In the genomic region with DNA sequence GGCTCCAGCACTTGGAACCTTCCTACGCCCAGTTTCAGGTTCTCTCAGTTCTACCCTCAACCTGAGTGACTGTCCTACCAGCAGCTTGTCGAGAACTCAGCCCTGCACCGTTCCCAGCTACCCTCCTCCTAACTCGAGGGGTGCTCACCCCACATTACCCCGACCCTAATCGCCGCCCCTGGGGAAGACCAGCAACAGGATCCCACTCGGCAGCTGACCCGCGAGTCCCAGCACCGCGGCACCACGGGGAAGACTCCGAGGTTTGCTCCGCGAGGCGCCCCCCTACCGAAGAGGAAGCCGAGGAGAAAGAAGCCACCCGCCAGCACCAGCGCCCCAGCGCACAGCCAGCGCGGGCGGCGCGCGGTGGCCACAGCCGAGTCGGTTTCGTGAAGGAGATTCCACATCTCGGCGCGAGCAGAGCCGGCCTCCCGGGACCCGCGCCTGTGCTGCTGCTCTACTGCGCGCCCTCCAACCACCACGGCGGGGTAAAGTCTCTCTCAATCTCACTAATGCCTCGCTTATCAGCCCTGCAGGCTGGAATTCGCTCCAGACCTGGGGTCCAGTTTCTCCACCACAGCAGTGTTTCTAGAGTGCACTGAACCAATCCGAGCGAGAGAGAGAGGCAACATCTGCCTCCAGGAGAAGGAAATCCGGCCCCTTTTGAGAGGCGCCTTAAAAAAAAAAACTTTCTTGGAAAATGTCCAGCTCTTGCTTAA, we compare ENCODE assay signal across 9 cellular contexts. TPM values are rescaled to one million over a fixed set of nuclear protein-coding genes. Genes with fewer than 3 reads are reported as not detected.
DNase-seq lines count a peak whose midpoint lies in the region; ATAC-seq and TF ChIP-seq lines count a peak whose summit lies in the region.
"Had no signal": no experiment of that assay in that cellular context is flagged by ENCODE, and none has a peak within 500 bp of the region (broad histone marks: within the 10 kb centered on the region; RNA-seq: fewer than 3 reads in every experiment).

TSS of gene FOLH1 (minus strand) at position 597 of the 716 bp plus-strand sequence. CDS start at position 404, 193 bp downstream.

- H3K4me3 ChIP-seq in LNCaP clone FGC (ENCODE audit: low read depth, low read length) (peak within 1 kb of the TSS; percentile 99), esophagus muscularis mucosa (peak within 1 kb of the TSS; percentile 46 to 58 (median 48))

- intact Hi-C loops in esophagus muscularis mucosa (cut with DNase I): no loop called here

- peak within 1 kb of the TSS in 3 of 4 donors; percentile 28 to 48 (median 40) for H3K27ac ChIP-seq in esophagus muscularis mucosa (replicated peaks in 1 of 4)

- TF ChIP-seq CTCF in LNCaP clone FGC (IDR thresholded peaks at IDR 0.05; ENCODE audit: control insufficient read depth, extremely low read depth, insufficient read depth) (no peak), esophagus muscularis mucosa (IDR thresholded peaks at IDR 0.05) (no peak), omental fat pad (IDR thresholded peaks at IDR 0.05) (no peak)

- DNase-seq in CD1c-positive myeloid dendritic cell (ENCODE audit: extremely low spot score) (peak; percentile 28), LNCaP clone FGC (ENCODE audit: low read depth) (peak; percentile 84), esophagus muscularis mucosa (ENCODE audit: extremely low spot score) (no peak), omental fat pad (ENCODE audit: low spot score) (no peak), NOMO-1 treated with dmso at 0.1 percent for 144 hours (lab: John Stamatoyannopoulos, UW; ENCODE audit: unreplicated experiment) (no peak), NCI-H1417 (lab: John Stamatoyannopoulos, UW) (no peak), cerebellum (ENCODE audit: low spot score) (no peak)

- WGBS in esophagus muscularis mucosa: 3% methylated on average over 24 of the region's 48 CpGs

- TF ChIP-seq POLR2A in esophagus muscularis mucosa (IDR thresholded peaks at IDR 0.05; ENCODE audit: low read depth): no peak

- H3K27me3 ChIP-seq in esophagus muscularis mucosa: peaks cover 0 to 16% (median 0%) of the 10 kb centered on the region in 4 donors

- no peaks in the 10 kb centered on the region for H3K36me3 ChIP-seq in esophagus muscularis mucosa

- no peaks in the 10 kb centered on the region for H3K9me3 ChIP-seq in esophagus muscularis mucosa

- H3K4me1 ChIP-seq in esophagus muscularis mucosa: peaks cover 0 to 10% (median 8%) of the 10 kb centered on the region in 4 donors

- peak; percentile 88 for ATAC-seq in omental fat pad (ENCODE audit: low FRiP score)
- ATAC-seq in HG03439 (IDR thresholded peaks at IDR 0.05; ENCODE audit: unreplicated experiment): no peak

- TF ChIP-seq EP300 in esophagus muscularis mucosa (IDR thresholded peaks at IDR 0.05): no peak

RNA-seq across cellular contexts. Expression of gene FOLH1, which starts in this region (rescaled TPM):
- total RNA-seq in esophagus muscularis mucosa: 1 to 10 TPM in 2 of 4 donors, under 1 TPM in 2; 0.42 to 2.0 (median 1.2) TPM
- total RNA-seq in omental fat pad: 10 to 100 TPM in 1 of 4 donors, 1 to 10 TPM in 2, under 1 TPM in 1; 0.94 to 11.8 (median 3.2) TPM
- total RNA-seq in cerebellum: 5.2 TPM
- total RNA-seq: fibroblast of villous mesenchyme had no signal

Comparison
In these comparisons a context has a peak if more than half of its experiments do, and no peak if none do; other contexts are left out.
1. DNase-seq: peak in CD1c-positive myeloid dendritic cell (single experiment) and LNCaP clone FGC (single experiment); none in esophagus muscularis mucosa (single experiment), omental fat pad (single experiment), NOMO-1 treated with dmso at 0.1 percent for 144 hours (single experiment), NCI-H1417 (0 of 3) and cerebellum (single experiment).